In genomic region chr13:110089100-110089499, GRCh38 we compare ENCODE assay signal across 28 cellular contexts.
"Had no signal": no experiment of that assay in that cellular context is flagged by ENCODE, and none has a peak within 500 bp of the region (broad histone marks: within the 10 kb centered on the region; RNA-seq: fewer than 3 reads in every experiment).

No MANE protein-coding gene starts in this region.

- H3K36me3 ChIP-seq: neural progenitor cell, ovary, spleen, suprapubic skin, tibial artery, transverse colon, upper lobe of right lung, uterus had no signal

- H3K4me1 ChIP-seq: neural progenitor cell, parathyroid adenoma, psoas muscle, spleen, testis, tibial artery, upper lobe of right lung had no signal

- H3K9me3 ChIP-seq: ovary, suprapubic skin, testis, transverse colon, upper lobe of right lung, uterus had no signal

- DNase-seq: natural killer cell; occipital lobe; ovary; posterior cingulate gyrus; psoas muscle; right cardiac atrium; spleen; stimulated activated CD4-positive, alpha-beta T cell treated with anti-CD3 and anti-CD28 coated beads, Interleukin-12 subunit alpha, Interleukin-12 subunit beta, amount 100 ng/mL, for 4 hours; stimulated activated CD4-positive, alpha-beta T cell treated with anti-CD3 and anti-CD28 coated beads, Interleukin-1b, Interleukin-23, amount 100 ng/mL, for 48 hours; stimulated activated CD4-positive, alpha-beta T cell treated with anti-CD3 and anti-CD28 coated beads, Interleukin-4, amount 100 ng/mL, for 1 hour; stimulated activated CD4-positive, alpha-beta T cell treated with anti-CD3 and anti-CD28 coated beads, Interleukin-4, amount 100 ng/mL, for 4 hours; stimulated activated CD8-positive, alpha-beta memory T cell treated with anti-CD3 and anti-CD28 coated beads, Interleukin-4, amount 100 ng/mL, for 48 hours; stimulated activated naive CD4-positive, alpha-beta T cell; stimulated activated naive CD8-positive, alpha-beta T cell treated with anti-CD3 and anti-CD28 coated beads, Interleukin-15, amount 100 ng/mL, for 72 hours; stimulated activated naive CD8-positive, alpha-beta T cell treated with anti-CD3 and anti-CD28 coated beads, Interleukin-15, Interleukin-2, amounts not matched to agents 100 U/mL and 50 U/mL, for 24 hours; substantia nigra; testis; tibial artery; transverse colon; upper lobe of right lung; uterus had no signal

- H3K79me2 ChIP-seq: parathyroid adenoma had no signal

- H3K27me3 ChIP-seq: neural progenitor cell, ovary, spleen, suprapubic skin, testis, tibial artery, transverse colon, upper lobe of right lung, uterus had no signal

- ATAC-seq: natural killer cell; psoas muscle; right cardiac atrium; sciatic nerve; stimulated activated memory B cell treated with anti-CD40 and anti-IgM and Interleukin-4, amounts not matched to agents 10 μg/mL and 1 μg/mL and 100 μg/mL, for 72 hours; stimulated activated naive CD8-positive, alpha-beta T cell treated with anti-CD3 and anti-CD28 coated beads, Interleukin-15, amount 100 ng/mL, for 72 hours; stimulated activated naive CD8-positive, alpha-beta T cell treated with anti-CD3 and anti-CD28 coated beads, Interleukin-15, Interleukin-2, amounts not matched to agents 100 U/mL and 50 U/mL, for 24 hours; upper lobe of right lung had no signal

- H3K9ac ChIP-seq: neural progenitor cell, parathyroid adenoma had no signal

- H3K4me2 ChIP-seq: neural progenitor cell, smooth muscle cell had no signal

- H3K27ac ChIP-seq: neural progenitor cell, ovary, parathyroid adenoma, psoas muscle, skin epidermis, spleen, suprapubic skin, testis, tibial artery, transverse colon, upper lobe of right lung, uterus had no signal

- H3K4me3 ChIP-seq: neural progenitor cell, ovary, psoas muscle, skin epidermis, smooth muscle cell, spleen, suprapubic skin, testis, tibial artery, transverse colon, upper lobe of right lung, uterus had no signal

- H2AFZ ChIP-seq: neural progenitor cell, parathyroid adenoma had no signal
